Comparison of ENCODE assay signal across 8 cellular contexts in the genomic region with DNA sequence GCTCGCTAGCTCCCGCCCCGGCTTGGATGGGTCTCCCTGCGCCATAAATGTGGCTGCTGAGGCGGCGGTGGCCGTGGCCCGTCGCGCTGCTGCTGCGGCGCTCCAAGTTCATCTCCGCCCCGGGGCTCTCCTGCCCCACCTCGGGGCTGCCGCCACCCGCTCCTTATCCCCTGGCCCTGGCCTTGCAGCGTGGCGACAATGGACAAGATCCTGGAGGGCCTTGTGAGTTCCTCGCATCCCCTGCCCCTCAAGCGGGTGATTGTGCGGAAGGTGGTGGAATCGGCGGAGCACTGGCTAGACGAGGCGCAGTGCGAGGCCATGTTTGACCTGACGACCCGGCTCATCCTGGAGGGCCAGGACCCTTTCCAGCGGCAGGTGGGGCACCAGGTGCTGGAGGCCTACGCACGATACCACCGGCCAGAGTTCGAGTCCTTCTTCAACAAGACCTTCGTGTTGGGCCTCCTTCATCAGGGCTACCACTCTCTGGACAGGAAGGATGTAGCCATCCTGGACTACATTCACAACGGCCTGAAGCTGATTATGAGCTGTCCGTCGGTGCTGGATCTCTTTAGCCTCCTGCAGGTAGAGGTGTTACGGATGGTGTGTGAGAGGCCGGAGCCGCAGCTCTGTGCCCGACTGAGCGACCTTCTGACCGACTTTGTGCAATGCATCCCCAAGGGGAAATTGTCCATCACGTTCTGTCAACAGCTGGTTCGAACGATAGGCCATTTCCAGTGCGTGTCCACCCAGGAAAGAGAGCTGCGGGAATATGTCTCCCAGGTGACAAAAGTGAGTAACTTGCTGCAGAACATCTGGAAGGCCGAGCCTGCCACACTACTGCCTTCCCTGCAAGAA. TPM values are rescaled to one million over a fixed set of nuclear protein-coding genes. Genes with fewer than 3 reads are reported as not detected.
DNase-seq lines count a peak whose midpoint lies in the region; ATAC-seq and TF ChIP-seq lines count a peak whose summit lies in the region.

No MANE protein-coding gene starts in this region.

- peaks cover 21% of the 10 kb centered on the region for H4K20me1 ChIP-seq in osteoblast (ENCODE audit: insufficient read depth, low read length)

- peaks cover 59% of the 10 kb centered on the region for H3K79me2 ChIP-seq in osteoblast (ENCODE audit: insufficient read depth, low read length)

- peak overlapping the region; percentile 96 for H3K27ac Mint-ChIP-seq in activated T-cell treated with anti-CD3 and anti-CD28 coated beads, Interleukin-2, amount 50 U/mL, for 24 hours

- TF ChIP-seq CTCF in osteoblast (IDR thresholded peaks at IDR 0.05; ENCODE audit: extremely low read depth, low read depth, low read length), result no peak

- no peak for DNase-seq in activated T-cell treated with anti-CD3 and anti-CD28 coated beads, Interleukin-2, amount 50 U/mL, for 24 hours
- DNase-seq in germinal center (ENCODE audit: low spot score), result peak; percentile 15
- peak; percentile 38 for DNase-seq in osteoblast (ENCODE audit: insufficient read length, low spot score, missing footprints)
- DNase-seq in cerebellum (ENCODE audit: low spot score), result no peak
- DNase-seq in activated CD4-positive, alpha-beta T cell treated with anti-CD3 and anti-CD28 coated beads for 48 hours, result no peak

- H3K9me3 ChIP-seq in ES-I3 (ENCODE audit: control insufficient read depth, insufficient read depth, low read length) (no peaks in the 10 kb centered on the region), osteoblast (ENCODE audit: low read depth, low read length) (no peaks in the 10 kb centered on the region)

- H3K4me1 Mint-ChIP-seq in activated T-cell treated with anti-CD3 and anti-CD28 coated beads, Interleukin-2, amount 50 U/mL, for 24 hours (ENCODE audit: low read depth), result peaks cover 53% of the 10 kb centered on the region

- ATAC-seq in GM21360 (IDR thresholded peaks at IDR 0.05; ENCODE audit: unreplicated experiment), result peak; percentile 19
- peak; percentile 1 for ATAC-seq in HG03558 (IDR thresholded peaks at IDR 0.05; ENCODE audit: extremely low read depth, unreplicated experiment)

- H3K36me3 Mint-ChIP-seq in activated T-cell treated with anti-CD3 and anti-CD28 coated beads, Interleukin-2, amount 50 U/mL, for 24 hours (ENCODE audit: low read depth), result peaks cover 61% of the 10 kb centered on the region

- peak overlapping the region; percentile 97 for H3K4me2 ChIP-seq in osteoblast (ENCODE audit: insufficient read depth, low read length)

- H3K27me3 Mint-ChIP-seq in activated T-cell treated with anti-CD3 and anti-CD28 coated beads, Interleukin-2, amount 50 U/mL, for 24 hours, result no peaks in the 10 kb centered on the region

- peak overlapping the region; percentile 81 for H3K27ac ChIP-seq in osteoblast (ENCODE audit: low read depth, low read length)

- peak overlapping the region; percentile 76 for H3K9ac ChIP-seq in ES-I3 (ENCODE audit: low read depth, low read length)

- peak overlapping the region; percentile 89 for H3K4me3 ChIP-seq in osteoblast (ENCODE audit: insufficient read depth, low read length)

- no peaks in the 10 kb centered on the region for H3K27me3 ChIP-seq in osteoblast (ENCODE audit: insufficient read depth, low read length)

- H3K4me1 ChIP-seq in ES-I3 (ENCODE audit: insufficient read depth, low read length) (no peaks in the 10 kb centered on the region; the same call in 1 of the 2 replicates), osteoblast (ENCODE audit: insufficient read depth, low read length) (peaks cover 15% of the 10 kb centered on the region)

- H3K36me3 ChIP-seq in ES-I3 (ENCODE audit: insufficient read depth, low read length), result no peaks in the 10 kb centered on the region
- peaks cover 8% of the 10 kb centered on the region for H3K36me3 ChIP-seq in osteoblast (ENCODE audit: insufficient read depth, low read length)

- H2AFZ ChIP-seq in osteoblast (ENCODE audit: low read length), result peak overlapping the region; percentile 73

- H3K4me3 Mint-ChIP-seq in activated T-cell treated with anti-CD3 and anti-CD28 coated beads, Interleukin-2, amount 50 U/mL, for 24 hours, result peak overlapping the region; percentile 83

- H3K9me3 Mint-ChIP-seq in activated T-cell treated with anti-CD3 and anti-CD28 coated beads, Interleukin-2, amount 50 U/mL, for 24 hours, result no peaks in the 10 kb centered on the region

RNA-seq across cellular contexts. Expression of gene USP38, which starts 0.8 kb away (rescaled TPM):
- 24.2 and 25.7 TPM in 2 replicates for total RNA-seq in osteoblast
- 23.9 TPM for total RNA-seq in cerebellum

Comparison
In these comparisons a context has a peak if more than half of its experiments do, and no peak if none do; other contexts are left out.
1. DNase-seq: peak in germinal center (single experiment) and osteoblast (single experiment); none in activated T-cell treated with anti-CD3 and anti-CD28 coated beads, Interleukin-2, amount 50 U/mL, for 24 hours (single experiment), cerebellum (single experiment) and activated CD4-positive, alpha-beta T cell treated with anti-CD3 and anti-CD28 coated beads for 48 hours (single experiment).